ENCODE assay signal across 1 cellular context in genomic region chr3:48435223-48435595, GRCh38.
TF ChIP-seq lines count a peak whose summit lies in the region.

No MANE protein-coding gene starts in this region.

TF ChIP-seq in HepG2, 621 proteins besides CTCF, POLR2A, EP300 and RAD21:
- 0 out of 2 replicates have a peak, but pooled peaks have one; percentile 19 for TF ChIP-seq SIN3A (IDR thresholded peaks at IDR 0.05; ENCODE audit: borderline replicate concordance, low read depth, low read length)
- no peak for TF ChIP-seq FOXM1 (CRISPR knock-in tag; IDR thresholded peaks at IDR 0.05)
- TF ChIP-seq PHF5A (CRISPR knock-in tag; IDR thresholded peaks at IDR 0.05; ENCODE audit: low read depth, unreplicated experiment): no peak
- TF ChIP-seq TCF7L2 (IDR thresholded peaks at IDR 0.05; ENCODE audit: low read depth, low read length): no peak
- TF ChIP-seq CBX5 (CRISPR knock-in tag; IDR thresholded peaks at IDR 0.05; ENCODE audit: borderline replicate concordance): no peak
- TF ChIP-seq ZNF552 (CRISPR knock-in tag; IDR thresholded peaks at IDR 0.05; ENCODE audit: borderline replicate concordance): no peak
